ENCODE assay signal across 25 cellular contexts in the genomic region with DNA sequence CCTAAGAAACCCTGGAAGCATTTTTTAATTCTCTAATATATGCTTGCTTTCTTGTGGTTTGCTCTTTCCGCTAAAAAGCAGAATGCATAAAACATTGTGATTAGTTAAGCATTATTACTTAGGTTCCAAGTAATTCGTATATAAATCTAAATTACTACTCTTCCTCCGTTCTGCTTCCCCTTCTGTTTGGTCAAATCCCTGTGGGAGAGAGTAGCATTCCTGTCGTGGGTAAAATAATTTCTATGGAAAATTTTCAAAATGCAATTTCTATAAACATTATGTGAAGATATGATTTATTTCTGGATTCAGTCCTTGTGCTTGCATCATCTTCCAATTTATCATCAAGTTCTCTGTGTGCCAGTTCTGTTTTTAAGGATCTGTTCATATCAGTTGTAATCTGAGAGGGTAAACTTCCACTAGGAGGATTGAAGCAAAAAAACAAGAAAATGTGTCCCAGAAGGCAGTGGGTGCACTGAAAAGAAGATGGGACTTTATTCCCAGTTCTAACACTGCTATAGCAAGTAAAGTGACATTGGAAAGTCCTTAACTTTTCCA. TPM values are rescaled to one million over a fixed set of nuclear protein-coding genes. Genes with fewer than 3 reads are reported as not detected.
A peak's percentile ranks its signal among the peaks of the same experiment; 100 is the strongest.
DNase-seq lines count a peak whose midpoint lies in the region; ATAC-seq and TF ChIP-seq lines count a peak whose summit lies in the region.
"Had no signal": no experiment of that assay in that cellular context is flagged by ENCODE, and none has a peak within 500 bp of the region (broad histone marks: within the 10 kb centered on the region; RNA-seq: fewer than 3 reads in every experiment).

No MANE protein-coding gene starts in this region.

- peak overlapping the region; percentile 77 for H3K4me3 Mint-ChIP-seq in T-helper 17 cell
- H3K4me3 Mint-ChIP-seq: activated CD4-positive, alpha-beta memory T cell treated with anti-CD3 and anti-CD28 coated beads for 36 hours; neural crest cell; T-helper 2 cell treated with Interferon-gamma antibody and Interleukin-4, amounts not matched to agents 5 μg/mL and 100 μg/mL, for 36 hours had no signal

- H3K27me3 Mint-ChIP-seq in T-helper 17 cell, result no peaks in the 10 kb centered on the region
- H3K27me3 Mint-ChIP-seq: activated CD4-positive, alpha-beta memory T cell treated with anti-CD3 and anti-CD28 coated beads for 36 hours; brain had no signal

- ATAC-seq in T-helper 17 cell, result no peak
- ATAC-seq: Right ventricle myocardium inferior had no signal

- H3K4me1 Mint-ChIP-seq in T-helper 17 cell, result peaks cover 33% of the 10 kb centered on the region

- no peak overlapping the region for H3K4me3 ChIP-seq in AG10803 (ENCODE audit: low read length)
- H3K4me3 ChIP-seq: BLaER1 treated with 17β-estradiol and CSF1 and Interleukin-3, amounts not matched to agents 10 nM and 100 nM; HAP-1; right atrium auricular region; tibial nerve had no signal

- no peak overlapping the region for H3K27ac Mint-ChIP-seq in T-helper 17 cell
- H3K27ac Mint-ChIP-seq: activated CD4-positive, alpha-beta memory T cell treated with anti-CD3 and anti-CD28 coated beads for 36 hours; T-helper 2 cell treated with Interferon-gamma antibody and Interleukin-4, amounts not matched to agents 5 μg/mL and 100 μg/mL, for 36 hours had no signal

- DNase-seq in AG10803 (ENCODE audit: low read depth), result peak; percentile 58
- DNase-seq in T-helper 17 cell, result no peak
- DNase-seq in fibroblast of gingiva (ENCODE audit: low read depth), result peak; percentile 48
- DNase-seq in myocyte (ENCODE audit: low read depth), result peak; percentile 5
- no peak for DNase-seq in EL
- DNase-seq in NCI-H446 (lab: John Stamatoyannopoulos, UW), result no peak
- DNase-seq in OCI-M1 (lab: John Stamatoyannopoulos, UW), result no peak
- DNase-seq in NCI-H2196 (lab: John Stamatoyannopoulos, UW; ENCODE audit: unreplicated experiment), result no peak
- DNase-seq: activated CD4-positive, alpha-beta memory T cell treated with anti-CD3 and anti-CD28 coated beads for 36 hours; activated CD4-positive, alpha-beta T cell treated with anti-CD3 and anti-CD28 coated beads for 1 hour; activated CD8-positive, alpha-beta memory T cell treated with anti-CD3 and anti-CD28 coated beads, Interleukin-2, amount 50 U/mL, for 4 hours; activated naive CD4-positive, alpha-beta T cell; cerebellar nuclear complex; DMS153; NCI-H1417; NCI-H2029; NCI-H69 had no signal

- no peaks in the 10 kb centered on the region for H3K9me3 ChIP-seq in T-helper 17 cell (ENCODE audit: control insufficient read depth, low read length, poor library complexity, severe bottlenecking)
- H3K9me3 ChIP-seq: BLaER1 treated with 17β-estradiol and CSF1 and Interleukin-3, amounts not matched to agents 10 nM and 100 nM; HAP-1; right atrium auricular region; tibial nerve had no signal

- no peak; the same call in 1 of the 2 replicates for TF ChIP-seq CTCF in AG10803 (conservative IDR thresholded peaks at IDR 0.05; ENCODE audit: low read length)

- H3K36me3 Mint-ChIP-seq in T-helper 17 cell (ENCODE audit: low read depth), result peaks cover 2% of the 10 kb centered on the region

RNA-seq across cellular contexts. Expression of a gene that starts 7.2 kb away (rescaled TPM):
- 10 to 100 TPM; 30.3 to 31.1 TPM for total RNA-seq in T-helper 17 cell
- 10.4 and 12.8 TPM in 2 replicates for total RNA-seq in myocyte
- 5.3 TPM for polyA plus RNA-seq in myocyte (2012)

Comparison
In these comparisons a context has a peak if more than half of its experiments do, and no peak if none do; other contexts are left out.
1. DNase-seq: peak in AG10803 (single experiment), fibroblast of gingiva (single experiment) and myocyte (single experiment); none in T-helper 17 cell (0 of 3), EL (single experiment), NCI-H446 (0 of 2), OCI-M1 (single experiment) and NCI-H2196 (single experiment).